Comparison of ENCODE assay signal across 8 cellular contexts in genomic region chr1:115545791-115546733, GRCh38.
DNase-seq lines count a peak whose midpoint lies in the region; ATAC-seq and TF ChIP-seq lines count a peak whose summit lies in the region.

No MANE protein-coding gene starts in this region.

- H3K36me3 Mint-ChIP-seq in T-helper 17 cell (ENCODE audit: low read depth), result no peaks in the 10 kb centered on the region

- 53% methylated on average over 9 of the region's 9 CpGs for WGBS in prostate gland

- DNase-seq in AG20443 (ENCODE audit: low spot score) (peak; percentile 91), GM12865 (ENCODE audit: low read depth) (peak; percentile 8), RPMI7951 (ENCODE audit: low read depth) (peak; percentile 98), fibroblast of pulmonary artery (ENCODE audit: low read depth) (peak; percentile 89), prostate gland (ENCODE audit: low spot score) (peak; percentile 30), posterior cingulate gyrus (no peak), T-helper 17 cell (no peak)

- no peaks in the 10 kb centered on the region for H3K4me1 ChIP-seq in prostate gland (replicated peaks)

- no peak for TF ChIP-seq POLR2A in prostate gland (IDR thresholded peaks at IDR 0.05)

- no peak overlapping the region for H3K27ac ChIP-seq in prostate gland

- no peaks in the 10 kb centered on the region for H3K36me3 ChIP-seq in prostate gland

- no peaks in the 10 kb centered on the region for H3K9me3 ChIP-seq in prostate gland
- H3K9me3 ChIP-seq in T-helper 17 cell (ENCODE audit: control insufficient read depth, low read length, poor library complexity, severe bottlenecking), result no peaks in the 10 kb centered on the region

- no peaks in the 10 kb centered on the region for H3K4me1 Mint-ChIP-seq in T-helper 17 cell

- TF ChIP-seq CTCF in GM12865 (IDR thresholded peaks at IDR 0.05; ENCODE audit: insufficient read depth, low read depth, low read length, missing control alignments) (peak; percentile 40), fibroblast of pulmonary artery (IDR thresholded peaks at IDR 0.05; ENCODE audit: low read length, missing control alignments) (peak; percentile 70), prostate gland (IDR thresholded peaks at IDR 0.05) (peak in 2 of 4 experiments; percentile 44 to 58)

- no peak overlapping the region for H3K27ac Mint-ChIP-seq in T-helper 17 cell

- no peak overlapping the region for H3K4me3 Mint-ChIP-seq in T-helper 17 cell

- intact Hi-C loops in prostate gland (cut with DNase I) (no loop called here), posterior cingulate gyrus (cut with DNase I) (no loop called here)

- no peak for ATAC-seq in HG03175 (IDR thresholded peaks at IDR 0.05; ENCODE audit: unreplicated experiment)
- ATAC-seq in T-helper 17 cell, result no peak

- peaks cover 22% of the 10 kb centered on the region for H3K27me3 Mint-ChIP-seq in T-helper 17 cell

- no peaks in the 10 kb centered on the region for H3K27me3 ChIP-seq in prostate gland (replicated peaks; ENCODE audit: insufficient read depth)

- H3K4me3 ChIP-seq in GM12865 (ENCODE audit: low read depth, low read length) (no peak overlapping the region), fibroblast of pulmonary artery (replicated peaks; ENCODE audit: low read depth, low read length) (no peak overlapping the region), prostate gland (no peak overlapping the region)

Comparison
In these comparisons a context has a peak if more than half of its experiments do, and no peak if none do; other contexts are left out.
1. DNase-seq: peak in AG20443 (single experiment), GM12865 (single experiment), RPMI7951 (single experiment), fibroblast of pulmonary artery (single experiment) and prostate gland (single experiment); none in posterior cingulate gyrus (0 of 10) and T-helper 17 cell (0 of 3).